ENCODE assay signal across 8 cellular contexts in genomic region chr7:151875862-151876111, GRCh38. TPM values are rescaled to one million over a fixed set of nuclear protein-coding genes. Genes with fewer than 3 reads are reported as not detected.
DNase-seq lines count a peak whose midpoint lies in the region; ATAC-seq and FAIRE-seq lines count a peak whose summit lies in the region.

No MANE protein-coding gene starts in this region.

- H3K4me3 ChIP-seq in small intestine (ENCODE audit: low read depth in 1 of 2, low read length in 2 of 2), result peak overlapping the region; percentile 65 to 91

- FAIRE-seq in small intestine (lab: Jason Lieb, UNC), result no peak

- H3K9me3 ChIP-seq in small intestine (ENCODE audit: control insufficient read depth, low read depth), result no peaks in the 10 kb centered on the region

- peaks cover 10% of the 10 kb centered on the region for H3K4me1 Mint-ChIP-seq in activated T-helper 2 cell treated with anti-CD3 and anti-CD28 coated beads, Interferon-gamma antibody, Interleukin-2, Interleukin-4, amounts not matched to agents 10 μg/mL and 5 μg/mL and 100 μg/mL, durations not matched to agents 14 hours and 24 hours and 36 hours (ENCODE audit: low read depth)

- intact Hi-C loops in activated T-helper 2 cell treated with anti-CD3 and anti-CD28 coated beads, Interferon-gamma antibody, Interleukin-2, Interleukin-4, amounts not matched to agents 10 μg/mL and 5 μg/mL and 100 μg/mL, durations not matched to agents 14 hours and 24 hours and 36 hours (cut with micrococcal nuclease), result loop anchor here (2.0 to 5.0 kb wide), 2 partner anchors 93 to 152 kb away; partner anchors contain the start of gene GALNT11

- no peaks in the 10 kb centered on the region for H3K27me3 ChIP-seq in small intestine (ENCODE audit: control insufficient read depth in 2 of 2, insufficient read depth in 2 of 2, low read length in 2 of 2)

- H3K27ac ChIP-seq in small intestine (ENCODE audit: low read depth in 1 of 2, low read length in 1 of 2), result peak overlapping the region; percentile 91 to 95

- H3K4me3 Mint-ChIP-seq in activated T-helper 2 cell treated with anti-CD3 and anti-CD28 coated beads, Interferon-gamma antibody, Interleukin-2, Interleukin-4, amounts not matched to agents 10 μg/mL and 5 μg/mL and 100 μg/mL, durations not matched to agents 14 hours and 24 hours and 36 hours (ENCODE audit: low read depth), result peak overlapping the region; percentile 93

- peak; percentile 47 for DNase-seq in NCI-H2107 treated with DMSO at 0.1 percent for 48 hours (lab: John Stamatoyannopoulos, UW; ENCODE audit: unreplicated experiment)
- DNase-seq in NCI-H2107 (lab: John Stamatoyannopoulos, UW), result no peak
- no peak for DNase-seq in activated T-helper 2 cell treated with anti-CD3 and anti-CD28 coated beads, Interferon-gamma antibody, Interleukin-2, Interleukin-4, amounts not matched to agents 10 μg/mL and 5 μg/mL and 100 μg/mL, durations not matched to agents 14 hours and 24 hours and 36 hours (ENCODE audit: low spot score)
- peak; percentile 43 for DNase-seq in hepatic stellate cell (ENCODE audit: low spot score)
- peak; percentile 82 for DNase-seq in small intestine
- no peak for DNase-seq in activated CD4-positive, CD25-positive, alpha-beta regulatory T cell (lab: John Stamatoyannopoulos, UW)
- no peak for DNase-seq in NCI-H1694 treated with DMSO at 0.1 percent for 48 hours (lab: John Stamatoyannopoulos, UW)

- no peaks in the 10 kb centered on the region for H3K9me3 Mint-ChIP-seq in activated T-helper 2 cell treated with anti-CD3 and anti-CD28 coated beads, Interferon-gamma antibody, Interleukin-2, Interleukin-4, amounts not matched to agents 10 μg/mL and 5 μg/mL and 100 μg/mL, durations not matched to agents 14 hours and 24 hours and 36 hours

- no peaks in the 10 kb centered on the region for H3K4me1 ChIP-seq in small intestine (ENCODE audit: control insufficient read depth in 2 of 2, insufficient read depth in 1 of 2, low read depth in 1 of 2, low read length in 1 of 2)

- H3K27me3 Mint-ChIP-seq in activated T-helper 2 cell treated with anti-CD3 and anti-CD28 coated beads, Interferon-gamma antibody, Interleukin-2, Interleukin-4, amounts not matched to agents 10 μg/mL and 5 μg/mL and 100 μg/mL, durations not matched to agents 14 hours and 24 hours and 36 hours (ENCODE audit: low read depth), result peaks cover 24% of the 10 kb centered on the region

- no peaks in the 10 kb centered on the region for H3K36me3 ChIP-seq in small intestine (ENCODE audit: control insufficient read depth in 2 of 2, insufficient read depth in 2 of 2, low read length in 2 of 2)

- WGBS in small intestine, 3 donors, result 0 to 4% (median 1%) methylated on average over 3 to 15 of the region's 15 CpGs

- H3K27ac Mint-ChIP-seq in activated T-helper 2 cell treated with anti-CD3 and anti-CD28 coated beads, Interferon-gamma antibody, Interleukin-2, Interleukin-4, amounts not matched to agents 10 μg/mL and 5 μg/mL and 100 μg/mL, durations not matched to agents 14 hours and 24 hours and 36 hours, result peak overlapping the region; percentile 17

- no peaks in the 10 kb centered on the region for H3K36me3 Mint-ChIP-seq in activated T-helper 2 cell treated with anti-CD3 and anti-CD28 coated beads, Interferon-gamma antibody, Interleukin-2, Interleukin-4, amounts not matched to agents 10 μg/mL and 5 μg/mL and 100 μg/mL, durations not matched to agents 14 hours and 24 hours and 36 hours (ENCODE audit: low read depth)

- no peak for ATAC-seq in GM18520 (IDR thresholded peaks at IDR 0.05; ENCODE audit: unreplicated experiment)

RNA-seq across cellular contexts. Expression of gene PRKAG2, which starts 1.1 kb away (rescaled TPM):
- total RNA-seq in activated T-helper 2 cell treated with anti-CD3 and anti-CD28 coated beads, Interferon-gamma antibody, Interleukin-2, Interleukin-4, amounts not matched to agents 10 μg/mL and 5 μg/mL and 100 μg/mL, durations not matched to agents 14 hours and 24 hours and 36 hours, result 13.3 and 14.9 TPM in 2 replicates
- polyA plus RNA-seq in small intestine, result 10 to 100 TPM; 26.3 to 57.9 (median 55.1) TPM

Comparison
In these comparisons a context has a peak if more than half of its experiments do, and no peak if none do; other contexts are left out.
1. DNase-seq: peak in NCI-H2107 treated with DMSO at 0.1 percent for 48 hours (single experiment), hepatic stellate cell (single experiment) and small intestine (single experiment); none in NCI-H2107 (single experiment), activated T-helper 2 cell treated with anti-CD3 and anti-CD28 coated beads, Interferon-gamma antibody, Interleukin-2, Interleukin-4, amounts not matched to agents 10 μg/mL and 5 μg/mL and 100 μg/mL, durations not matched to agents 14 hours and 24 hours and 36 hours (single experiment), activated CD4-positive, CD25-positive, alpha-beta regulatory T cell (0 of 4) and NCI-H1694 treated with DMSO at 0.1 percent for 48 hours (single experiment).